In the genomic region with DNA sequence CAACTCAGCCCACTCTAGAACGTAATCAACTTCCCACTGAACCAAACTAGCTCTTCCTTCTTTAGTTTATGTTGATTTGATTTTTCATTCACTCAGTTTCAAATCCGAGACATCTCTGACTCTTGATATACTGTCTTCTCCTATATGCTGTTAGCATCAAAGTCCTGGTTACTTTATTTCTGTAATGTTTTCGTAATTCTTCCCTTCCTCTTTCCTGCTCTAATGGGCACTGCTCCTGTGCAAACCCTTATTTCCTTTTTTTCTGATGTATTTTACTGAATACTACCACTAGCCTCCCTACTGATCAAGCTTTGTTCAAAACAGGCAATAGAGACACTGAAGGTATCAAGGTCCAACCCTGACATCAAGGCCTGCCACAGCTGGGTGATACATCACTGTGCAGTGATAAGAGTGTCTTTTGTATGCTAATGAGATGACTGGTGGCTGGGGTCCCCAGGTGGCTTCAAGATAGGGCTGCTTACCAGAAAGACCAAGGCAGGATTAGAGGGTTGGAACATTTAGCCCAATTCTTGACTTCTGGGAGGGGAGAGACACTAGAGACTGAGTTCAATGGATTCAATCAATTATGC, we compare ENCODE assay signal across 19 cellular contexts.
"Had no signal": no experiment of that assay in that cellular context is flagged by ENCODE, and none has a peak within 500 bp of the region (broad histone marks: within the 10 kb centered on the region; RNA-seq: fewer than 3 reads in every experiment).

No MANE protein-coding gene starts in this region.

- H3K4me1 ChIP-seq: colonic mucosa, left ventricle myocardium inferior, thyroid gland had no signal

- H3K9me3 ChIP-seq: colonic mucosa, thyroid gland had no signal

- ATAC-seq: activated T-cell treated with anti-CD3 and anti-CD28 coated beads, Interleukin-2, amount 50 U/mL, for 72 hours; gastrocnemius medialis; heart left ventricle; natural killer cell; T-cell had no signal

- H3K4me3 ChIP-seq: colonic mucosa, gastrocnemius medialis, heart left ventricle, left ventricle myocardium inferior, spleen, thyroid gland had no signal

- DNase-seq: activated CD4-positive, alpha-beta T cell treated with anti-CD3 and anti-CD28 coated beads for 1 hour; activated effector memory CD4-positive, alpha-beta T cell treated with anti-CD3 and anti-CD28 coated beads, Interleukin-2, amount 50 U/mL, for 16 hours; activated naive CD4-positive, alpha-beta T cell treated with anti-CD3 and anti-CD28 coated beads, Interleukin-2, amount 50 U/mL, for 16 hours; activated T-cell treated with anti-CD3 and anti-CD28 coated beads, Interleukin-2, amount 50 U/mL, for 72 hours; aorta; brain microvascular endothelial cell; colonic mucosa; gastrocnemius medialis; heart left ventricle; immature natural killer cell; kidney glomerular epithelial cell; left ventricle myocardium inferior; natural killer cell; posterior cingulate gyrus; spleen; stimulated activated naive CD4-positive, alpha-beta T cell; T-cell; thyroid gland had no signal

- H3K27me3 ChIP-seq: brain microvascular endothelial cell, colonic mucosa, gastrocnemius medialis, heart left ventricle, spleen, thyroid gland had no signal

- H3K27ac ChIP-seq: brain microvascular endothelial cell, colonic mucosa, gastrocnemius medialis, heart left ventricle, left ventricle myocardium inferior, thyroid gland, VCaP had no signal
